In the genomic region with DNA sequence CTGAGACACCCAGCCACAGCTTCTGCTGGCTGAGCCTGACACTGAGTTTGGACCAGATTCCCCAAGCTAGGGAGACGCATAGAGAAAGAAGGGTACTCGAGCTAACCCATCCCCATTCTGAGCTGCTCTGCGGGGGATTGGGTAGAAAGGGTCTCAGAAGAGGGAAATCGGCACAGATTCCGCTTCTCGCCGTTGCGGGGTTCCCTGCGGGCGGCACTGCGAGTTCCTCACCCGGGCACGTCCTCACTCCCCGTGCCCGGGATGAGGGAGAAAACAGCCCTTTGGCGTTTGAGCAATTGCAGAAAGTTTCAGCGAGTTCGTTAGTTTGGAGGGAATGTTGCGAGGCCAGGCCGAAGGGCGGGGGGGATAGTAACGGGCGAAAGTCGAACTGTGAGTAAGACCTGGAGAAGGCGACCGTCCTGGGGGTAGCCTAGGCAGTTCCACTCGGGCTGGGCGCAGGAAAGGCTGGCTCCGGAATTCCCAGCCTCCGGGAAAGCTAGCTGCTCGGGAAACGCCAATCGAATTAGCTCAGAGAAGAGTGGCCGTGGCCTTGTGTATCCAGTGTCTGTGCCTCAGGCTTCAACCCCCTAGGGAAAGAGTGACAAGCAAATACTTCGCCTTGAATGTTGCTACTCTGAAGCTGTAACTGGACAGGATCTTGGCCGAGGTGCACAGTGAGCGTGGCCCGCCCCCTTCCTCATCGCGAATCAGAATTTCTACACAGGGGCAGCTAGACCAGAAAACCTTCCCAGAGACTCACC, we compare ENCODE assay signal across 9 cellular contexts. TPM values are rescaled to one million over a fixed set of nuclear protein-coding genes. Genes with fewer than 3 reads are reported as not detected.
DNase-seq lines count a peak whose midpoint lies in the region; ATAC-seq and TF ChIP-seq lines count a peak whose summit lies in the region.
"Had no signal": no experiment of that assay in that cellular context is flagged by ENCODE, and none has a peak within 500 bp of the region (broad histone marks: within the 10 kb centered on the region; RNA-seq: fewer than 3 reads in every experiment).

No MANE protein-coding gene starts in this region.

- peak overlapping the region; percentile 19 to 69 (median 52) for H3K4me3 ChIP-seq in dorsolateral prefrontal cortex
- peak overlapping the region; percentile 51 to 98 for H3K4me3 ChIP-seq in mesenchymal stem cell (ENCODE audit: insufficient read depth in 1 of 2, low read depth in 1 of 2, low read length in 2 of 2)

- H3K27me3 ChIP-seq in dorsolateral prefrontal cortex (peaks cover 0 to 41% (median 10%) of the 10 kb centered on the region in 45 donors), mesenchymal stem cell (ENCODE audit: control insufficient read depth in 1 of 2, insufficient read depth in 1 of 2, low read length in 2 of 2) (peaks cover 0 to 30% of the 10 kb centered on the region in 2 experiments)

- peaks cover 13% of the 10 kb centered on the region for H3K4me1 ChIP-seq in mesenchymal stem cell (ENCODE audit: control insufficient read depth, insufficient read depth, low read depth, low read length)

- H3K4me2 ChIP-seq in mesenchymal stem cell (ENCODE audit: low read length, poor library complexity, severe bottlenecking) = peak overlapping the region; percentile 97

- H2BK5ac ChIP-seq in mesenchymal stem cell (ENCODE audit: low read depth, low read length, poor library complexity, severe bottlenecking) = no peak overlapping the region

- H3K4ac ChIP-seq in mesenchymal stem cell (ENCODE audit: low read depth in 1 of 2, low read length in 2 of 2) = no peak overlapping the region

- H3K27ac ChIP-seq in dorsolateral prefrontal cortex = peak overlapping the region in 4 of 59 donors; percentile 5 to 61 (median 38)
- H3K27ac ChIP-seq in mesenchymal stem cell (ENCODE audit: low read length, poor library complexity, severe bottlenecking) = no peak overlapping the region

- H4K91ac ChIP-seq in mesenchymal stem cell (ENCODE audit: low read length) = no peak overlapping the region

- ATAC-seq in Right ventricle myocardium inferior (peak; percentile 62), HG03378 (IDR thresholded peaks at IDR 0.05; ENCODE audit: unreplicated experiment) (no peak)

- peak overlapping the region; percentile 85 for H2AFZ ChIP-seq in mesenchymal stem cell (ENCODE audit: low read depth, low read length)

- DNase-seq in Right ventricle myocardium inferior (ENCODE audit: missing footprints) (no peak), cardiac septum (ENCODE audit: low spot score) (no peak), dorsolateral prefrontal cortex (peak in 2 of 10 donors; percentile 30 to 40), mesenchymal stem cell (peak; percentile 23), GDM1 (lab: John Stamatoyannopoulos, UW) (no peak), RPMI8226 (no peak)
- no peak for DNase-seq in effector CD4-positive, alpha-beta T cell
- DNase-seq: DND-41 had no signal

- H3K9me3 ChIP-seq in mesenchymal stem cell (ENCODE audit: control insufficient read depth, low read length) = no peaks in the 10 kb centered on the region

- H2BK15ac ChIP-seq in mesenchymal stem cell (ENCODE audit: low read depth, poor library complexity, severe bottlenecking) = no peak overlapping the region

- H3K18ac ChIP-seq in mesenchymal stem cell (ENCODE audit: low read depth in 1 of 2, low read length in 2 of 2) = no peak overlapping the region

- H3K9ac ChIP-seq in mesenchymal stem cell (ENCODE audit: low read length) = peak overlapping the region; percentile 97

- H2BK12ac ChIP-seq in mesenchymal stem cell (ENCODE audit: low read length in 2 of 2) = no peak overlapping the region

- H3K36me3 ChIP-seq in mesenchymal stem cell (ENCODE audit: control insufficient read depth in 1 of 2, insufficient read depth in 2 of 2, low read depth in 1 of 2, low read length in 2 of 2) = peaks cover 0 to 21% of the 10 kb centered on the region in 2 experiments

- peak overlapping the region; percentile 49 for H2BK120ac ChIP-seq in mesenchymal stem cell (ENCODE audit: low read depth, low read length)

- no peak for TF ChIP-seq CTCF in dorsolateral prefrontal cortex (IDR thresholded peaks at IDR 0.05 in 54 of 56, conservative IDR thresholded peaks at IDR 0.05 in 2 of 56; ENCODE audit: low read depth in 1 of 56, partially characterized antibody in 56 of 56)

- intact Hi-C loops in Right ventricle myocardium inferior (cut with DNase I) (no loop called here), cardiac septum (cut with DNase I) (no loop called here), dorsolateral prefrontal cortex (cut with DNase I) (no loop called here)

- H3K14ac ChIP-seq in mesenchymal stem cell (ENCODE audit: low read length in 2 of 2) = no peak overlapping the region

- no peak overlapping the region for H4K8ac ChIP-seq in mesenchymal stem cell (ENCODE audit: low read length)

- WGBS in mesenchymal stem cell = 3% methylated on average over 36 of the region's 40 CpGs

- H2AK5ac ChIP-seq in mesenchymal stem cell (ENCODE audit: low read length, severe bottlenecking) = no peak overlapping the region

- H3K23ac ChIP-seq in mesenchymal stem cell (ENCODE audit: low read length in 2 of 2) = no peak overlapping the region

- no peaks in the 10 kb centered on the region for H3K79me1 ChIP-seq in mesenchymal stem cell (replicated peaks; ENCODE audit: low read length, poor library complexity, severe bottlenecking)

RNA-seq across cellular contexts. Expression of a gene that starts 0.7 kb away (rescaled TPM):
- total RNA-seq in Right ventricle myocardium inferior (1.3 TPM), cardiac septum (2.0 TPM), dorsolateral prefrontal cortex (1 to 10 TPM in 21 of 120 experiments, under 1 TPM in 99; 0.13 to 2.7 (median 0.59) TPM)
- polyA plus RNA-seq in mesenchymal stem cell (2013, experiment 1 of 2) = 0.12 TPM
- 0.18 TPM for polyA plus RNA-seq in mesenchymal stem cell (2013, experiment 2 of 2)
